8 cellular contexts compared by ENCODE assay signal in genomic region chr19:2049741-2050348, GRCh38. TPM values are rescaled to one million over a fixed set of nuclear protein-coding genes. Genes with fewer than 3 reads are reported as not detected.
A peak's percentile ranks its signal among the peaks of the same experiment; 100 is the strongest.
DNase-seq lines count a peak whose midpoint lies in the region; TF ChIP-seq lines count a peak whose summit lies in the region.

No MANE protein-coding gene starts in this region.

- in situ Hi-C loops in Caki2 (cut with HindIII; ENCODE audit: low pct_unique_long_range_greater_than_20kb, low sequenced_read_pairs) = no loop called here

- H3K36me3 ChIP-seq in HEK293 (ENCODE audit: control insufficient read depth in 2 of 2, insufficient read depth in 1 of 2, low read length in 2 of 2) (peaks cover 0 to 41% of the 10 kb centered on the region in 2 experiments; a peak in 1 of 3 replicates), stomach smooth muscle (ENCODE audit: control insufficient read depth in 2 of 2, insufficient read depth in 2 of 2, low read length in 2 of 2) (peaks cover 8 to 12% of the 10 kb centered on the region in 2 donors)

- peak overlapping the region; percentile 55 for H3K4me3 ChIP-seq in HEK293 (ENCODE audit: low read depth, low read length)
- peak overlapping the region; percentile 89 to 95 for H3K4me3 ChIP-seq in stomach smooth muscle (ENCODE audit: low read length in 2 of 2)

- H3K27ac ChIP-seq in HEK293 (ENCODE audit: extremely low read depth, low read depth, low read length) = peak overlapping the region; percentile 47; the same call in 1 of the 2 replicates
- peak overlapping the region; percentile 76 for H3K27ac ChIP-seq in epithelial cell of prostate
- peak overlapping the region; percentile 85 for H3K27ac ChIP-seq in stomach smooth muscle (ENCODE audit: low read length)

- H3K9ac ChIP-seq in stomach smooth muscle (ENCODE audit: low read length in 2 of 2) = peak overlapping the region; percentile 79 to 80

- H3K4me1 ChIP-seq in HEK293 (ENCODE audit: control insufficient read depth, insufficient read depth, low read length) (peaks cover 3% of the 10 kb centered on the region; the same call in 1 of the 2 replicates), stomach smooth muscle (ENCODE audit: control insufficient read depth, insufficient read depth, low read length) (peaks cover 71% of the 10 kb centered on the region)

- POLR2A ChIA-PET in HEK293 (lab: Yijun Ruan, JAX) = interaction anchor here (0.7 to 3.5 kb wide), 5 partner anchors 8 to 30 kb away, joined by 3 to 17 read pairs (median 4); no protein-coding TSS in a partner anchor

- no peaks in the 10 kb centered on the region for H3K27me3 ChIP-seq in stomach smooth muscle (ENCODE audit: control insufficient read depth in 1 of 2, insufficient read depth in 2 of 2, low read length in 2 of 2)

- H3K9me3 ChIP-seq in HEK293 (ENCODE audit: control insufficient read depth, insufficient read depth, low read depth, low read length) = no peaks in the 10 kb centered on the region
- H3K9me3 ChIP-seq in stomach smooth muscle (ENCODE audit: control insufficient read depth in 2 of 2, low read length in 2 of 2) = no peaks in the 10 kb centered on the region

- CTCF ChIA-PET in HEK293 (lab: Yijun Ruan, JAX) = interaction anchor here (0.6 to 0.7 kb wide), 2 partner anchors 30 to 120 kb away, joined by 3 to 4 read pairs; no protein-coding TSS in a partner anchor

- no peak for TF ChIP-seq CTCF in HEK293 (tag by site-specific recombination; IDR thresholded peaks at IDR 0.05)

- DNase-seq in Caki2 (ENCODE audit: low read depth) (peak; percentile 69), NCI-H69 (lab: John Stamatoyannopoulos, UW) (peak; percentile 80), epithelial cell of prostate (ENCODE audit: low read depth, low spot score) (no peak), midbrain (lab: John Stamatoyannopoulos, UW) (peak; percentile 81), COLO829 (ENCODE audit: low spot score) (no peak)
- DNase-seq in activated CD8-positive, alpha-beta memory T cell treated with anti-CD3 and anti-CD28 coated beads, Interleukin-2, amount 50 U/mL, for 4 hours = peak; percentile 51

TF ChIP-seq in HEK293, 187 proteins besides CTCF, POLR2A, EP300 and RAD21 (continues in another document):
- peak; percentile 38; the same call in 1 of the 2 replicates for TF ChIP-seq BCL11A (tag by site-specific recombination; IDR thresholded peaks at IDR 0.05; ENCODE audit: low read depth)
- peak; percentile 88 for TF ChIP-seq SP7 (tag by site-specific recombination; IDR thresholded peaks at IDR 0.05)
- TF ChIP-seq PATZ1 (tag by site-specific recombination; IDR thresholded peaks at IDR 0.05) = peak; percentile 100
- 0 out of 2 replicates have a peak, but pooled peaks have one; percentile 40 for TF ChIP-seq ZBTB11 (tag by site-specific recombination; conservative IDR thresholded peaks at IDR 0.05; ENCODE audit: low read depth)
- TF ChIP-seq ZNF701 (tag by site-specific recombination; IDR thresholded peaks at IDR 0.05) = no peak
- peak; percentile 92 for TF ChIP-seq ZBTB48 (tag by site-specific recombination; IDR thresholded peaks at IDR 0.05)
- TF ChIP-seq ZNF398 (tag by site-specific recombination; IDR thresholded peaks at IDR 0.05) = peak; percentile 100
- TF ChIP-seq GFI1B (tag by site-specific recombination; IDR thresholded peaks at IDR 0.05) = no peak
- no peak for TF ChIP-seq ZNF19 (tag by site-specific recombination; IDR thresholded peaks at IDR 0.05; ENCODE audit: low read depth)
- peak; percentile 88 for TF ChIP-seq ZXDB (tag by site-specific recombination; IDR thresholded peaks at IDR 0.05)
- no peak for TF ChIP-seq ZNF350 (tag by site-specific recombination; IDR thresholded peaks at IDR 0.05)
- no peak for TF ChIP-seq ZNF311 (tag by site-specific recombination; IDR thresholded peaks at IDR 0.05; ENCODE audit: borderline replicate concordance)
- peak; percentile 92 for TF ChIP-seq GLIS1 (tag by site-specific recombination; IDR thresholded peaks at IDR 0.05)
- TF ChIP-seq ZNF580 (tag by site-specific recombination; IDR thresholded peaks at IDR 0.05) = no peak
- peak; percentile 89 for TF ChIP-seq ZEB2 (tag by site-specific recombination; IDR thresholded peaks at IDR 0.05)
- no peak for TF ChIP-seq ZNF776 (tag by site-specific recombination; IDR thresholded peaks at IDR 0.05; ENCODE audit: borderline replicate concordance)
- TF ChIP-seq ZNF148 (tag by site-specific recombination; IDR thresholded peaks at IDR 0.05; ENCODE audit: borderline replicate concordance) = no peak

RNA-seq across cellular contexts. Expression of gene MKNK2, which starts 1.2 kb away (rescaled TPM):
- total RNA-seq in Caki2 (2014; rRNA removed; shearing (Covaris generic); ENCODE audit: low replicate concordance) = 72.0 and 78.8 TPM in 2 replicates

RNA-seq across cellular contexts. Expression of gene BTBD2, which starts 34.3 kb away (rescaled TPM):
- 56.1 and 65.3 TPM in 2 replicates for total RNA-seq in Caki2 (2014; rRNA removed; shearing (Covaris generic); ENCODE audit: low replicate concordance)

RNA-seq across cellular contexts. Expression of gene MOB3A, which starts 46.3 kb away (rescaled TPM):
- total RNA-seq in Caki2 (2014; rRNA removed; shearing (Covaris generic); ENCODE audit: low replicate concordance) = 13.3 and 28.9 TPM in 2 replicates

RNA-seq across cellular contexts. Expression of gene IZUMO4, which starts 46.9 kb away (rescaled TPM):
- total RNA-seq in Caki2 (2014; rRNA removed; shearing (Covaris generic); ENCODE audit: low replicate concordance) = not detected in 2 replicates

Comparison
In these comparisons a context has a peak if more than half of its experiments do, and no peak if none do; other contexts are left out.
1. DNase-seq: peak in Caki2 (single experiment), NCI-H69 (single experiment), activated CD8-positive, alpha-beta memory T cell treated with anti-CD3 and anti-CD28 coated beads, Interleukin-2, amount 50 U/mL, for 4 hours (single experiment) and midbrain (single experiment); none in epithelial cell of prostate (single experiment) and COLO829 (single experiment).
2. Peak in every context shown above with its lines, with median percentiles within 50 percentile points of each other: H3K27ac ChIP-seq.